Comparison of ENCODE assay signal across 2 cellular contexts in genomic region chr1:160419150-160419837, GRCh38.
TF ChIP-seq lines count a peak whose summit lies in the region.

No MANE protein-coding gene starts in this region.

TF ChIP-seq in HEK293, 187 proteins besides CTCF, POLR2A, EP300 and RAD21:
- TF ChIP-seq ZNF629 (tag by site-specific recombination; IDR thresholded peaks at IDR 0.05) (no peak), REST (tag by site-specific recombination; IDR thresholded peaks at IDR 0.05) (no peak), ZFHX2 (tag by site-specific recombination; conservative IDR thresholded peaks at IDR 0.05) (peak; percentile 54), SP7 (tag by site-specific recombination; IDR thresholded peaks at IDR 0.05) (no peak), EGR2 (tag by site-specific recombination; IDR thresholded peaks at IDR 0.05; ENCODE audit: low read depth) (peak; percentile 75)

TF ChIP-seq in K562, 482 proteins besides CTCF, POLR2A, EP300 and RAD21:
- TF ChIP-seq HCFC1 (IDR thresholded peaks at IDR 0.05; ENCODE audit: low read depth, low read length) (no peak), NFIC (IDR thresholded peaks at IDR 0.05) (0 out of 2 replicates have a peak, but pooled peaks have one; percentile 27)
- TF ChIP-seq, protein P1, sequence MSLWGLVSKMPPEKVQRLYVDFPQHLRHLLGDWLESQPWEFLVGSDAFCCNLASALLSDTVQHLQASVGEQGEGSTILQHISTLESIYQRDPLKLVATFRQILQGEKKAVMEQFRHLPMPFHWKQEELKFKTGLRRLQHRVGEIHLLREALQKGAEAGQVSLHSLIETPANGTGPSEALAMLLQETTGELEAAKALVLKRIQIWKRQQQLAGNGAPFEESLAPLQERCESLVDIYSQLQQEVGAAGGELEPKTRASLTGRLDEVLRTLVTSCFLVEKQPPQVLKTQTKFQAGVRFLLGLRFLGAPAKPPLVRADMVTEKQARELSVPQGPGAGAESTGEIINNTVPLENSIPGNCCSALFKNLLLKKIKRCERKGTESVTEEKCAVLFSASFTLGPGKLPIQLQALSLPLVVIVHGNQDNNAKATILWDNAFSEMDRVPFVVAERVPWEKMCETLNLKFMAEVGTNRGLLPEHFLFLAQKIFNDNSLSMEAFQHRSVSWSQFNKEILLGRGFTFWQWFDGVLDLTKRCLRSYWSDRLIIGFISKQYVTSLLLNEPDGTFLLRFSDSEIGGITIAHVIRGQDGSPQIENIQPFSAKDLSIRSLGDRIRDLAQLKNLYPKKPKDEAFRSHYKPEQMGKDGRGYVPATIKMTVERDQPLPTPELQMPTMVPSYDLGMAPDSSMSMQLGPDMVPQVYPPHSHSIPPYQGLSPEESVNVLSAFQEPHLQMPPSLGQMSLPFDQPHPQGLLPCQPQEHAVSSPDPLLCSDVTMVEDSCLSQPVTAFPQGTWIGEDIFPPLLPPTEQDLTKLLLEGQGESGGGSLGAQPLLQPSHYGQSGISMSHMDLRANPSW (CRISPR knock-in tag; IDR thresholded peaks at IDR 0.05): no peak
